In the genomic region with DNA sequence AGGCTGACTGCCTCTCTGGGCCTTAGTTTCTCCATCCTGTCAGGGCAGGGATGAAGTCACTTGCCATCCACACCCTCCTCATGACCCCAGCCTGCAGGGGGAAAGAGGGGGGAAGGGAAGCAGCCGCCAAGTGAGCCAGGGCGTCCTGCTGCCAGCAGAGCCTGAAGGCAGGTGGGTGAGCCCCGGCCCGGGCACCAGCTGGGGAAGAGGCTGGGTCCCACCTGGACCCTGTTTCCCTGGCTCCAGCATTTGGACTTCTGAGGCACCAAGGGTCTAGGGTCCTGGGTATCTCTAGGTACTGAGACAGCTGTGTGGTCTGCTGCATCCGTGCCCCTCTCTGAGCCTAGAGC, we compare ENCODE assay signal across 1 cellular context.
TF ChIP-seq lines count a peak whose summit lies in the region.

No MANE protein-coding gene starts in this region.

TF ChIP-seq in HCT116, 20 proteins besides CTCF, POLR2A, EP300 and RAD21 (continued from another document):
- TF ChIP-seq REST (IDR thresholded peaks at IDR 0.05; ENCODE audit: low read depth) (no peak), POLR2AphosphoS5 (IDR thresholded peaks at IDR 0.05; ENCODE audit: low read depth, low read length) (no peak), ELF1 (IDR thresholded peaks at IDR 0.05; ENCODE audit: borderline replicate concordance, low read depth) (no peak), EZH2 (IDR thresholded peaks at IDR 0.05) (no peak)
